In the genomic region with DNA sequence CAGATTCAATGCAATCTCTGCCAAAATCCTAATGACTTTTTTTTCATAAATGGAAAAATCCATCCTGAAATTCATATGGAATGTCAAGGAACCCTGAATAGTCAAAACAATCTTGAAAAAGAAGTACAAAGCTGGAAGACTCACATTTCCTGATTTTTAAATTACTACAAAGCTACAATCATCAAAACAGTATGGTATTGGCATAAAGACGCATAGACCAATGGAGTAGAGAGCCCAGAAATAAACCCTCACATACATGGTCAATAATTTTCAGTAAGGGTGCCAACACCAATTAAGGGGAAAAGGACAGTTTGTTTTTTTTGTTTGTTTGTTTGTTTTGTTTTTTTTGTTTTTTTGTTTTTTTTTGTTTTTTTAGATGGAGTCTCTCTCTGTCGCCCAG, we compare ENCODE assay signal across 9 cellular contexts. TPM values are rescaled to one million over a fixed set of nuclear protein-coding genes. Genes with fewer than 3 reads are reported as not detected.
"Had no signal": no experiment of that assay in that cellular context is flagged by ENCODE, and none has a peak within 500 bp of the region (broad histone marks: within the 10 kb centered on the region; RNA-seq: fewer than 3 reads in every experiment).

No MANE protein-coding gene starts in this region.

- DNase-seq: GDM1, GF-D8 had no signal

- FAIRE-seq: G401.6, GM12878, GM12891, GM12892, GM18507, GM19239 had no signal

- ATAC-seq: GM12878 had no signal

- H3K4me3 ChIP-seq: GM12878 had no signal

RNA-seq across cellular contexts. Expression of gene RD3L, which starts 4.6 kb away (rescaled TPM):
- total RNA-seq: G401, GM12878 had no signal
- polyA plus RNA-seq: GM12878 had no signal

RNA-seq across cellular contexts. Expression of gene TDRD9, which starts 18.7 kb away (rescaled TPM):
- total RNA-seq: G401, GM12878 had no signal
